13 cellular contexts compared by ENCODE assay signal in genomic region chr18:8835556-8835955, GRCh38.
DNase-seq lines count a peak whose midpoint lies in the region; ATAC-seq and TF ChIP-seq lines count a peak whose summit lies in the region.
"Had no signal": no experiment of that assay in that cellular context is flagged by ENCODE, and none has a peak within 500 bp of the region (broad histone marks: within the 10 kb centered on the region; RNA-seq: fewer than 3 reads in every experiment).

No MANE protein-coding gene starts in this region.

- no peak for ATAC-seq in foreskin keratinocyte
- no peak for ATAC-seq in HG03108 (IDR thresholded peaks at IDR 0.05; ENCODE audit: unreplicated experiment)
- ATAC-seq: activated CD8-positive, alpha-beta memory T cell treated with anti-CD3 and anti-CD28 coated beads, Interleukin-2, amount 10 ng/mL, durations not matched to agents 7 days and 5 days; T-helper 17 cell had no signal

- POLR2A ChIA-PET in AG04450 (lab: Yijun Ruan, JAX), result no interaction called here

- H3K9ac ChIP-seq in adipocyte (ENCODE audit: low read length), result no peak overlapping the region

- H3K27ac ChIP-seq in AG04450 (ENCODE audit: low read depth, low read length), result peak overlapping the region; percentile 22
- no peak overlapping the region for H3K27ac ChIP-seq in foreskin keratinocyte

- DNase-seq in AG04450 (ENCODE audit: low read depth, low spot score), result no peak
- DNase-seq in HFF-Myc (ENCODE audit: extremely low read depth, low read depth), result peak; percentile 21
- peak; percentile 67 for DNase-seq in adipocyte (ENCODE audit: low read depth)
- peak; percentile 47 for DNase-seq in iris pigment epithelial cell (ENCODE audit: low read depth)
- DNase-seq in foreskin keratinocyte, result no peak
- no peak for DNase-seq in NCI-H2171 (lab: John Stamatoyannopoulos, UW)
- no peak for DNase-seq in SHP77 treated with DMSO at 0.1 percent for 48 hours (lab: John Stamatoyannopoulos, UW)
- DNase-seq: activated CD8-positive, alpha-beta memory T cell treated with anti-CD3 and anti-CD28 coated beads, Interleukin-2, amount 10 ng/mL, durations not matched to agents 7 days and 5 days; activated naive CD8-positive, alpha-beta T cell treated with anti-CD3 and anti-CD28 coated beads, Interleukin-2, amount 10 ng/mL, durations not matched to agents 7 days and 5 days; NCI-H1105; T-helper 17 cell had no signal

- H3K27me3 ChIP-seq in AG04450 (ENCODE audit: control insufficient read depth, insufficient read depth, low read length) (no peaks in the 10 kb centered on the region), adipocyte (replicated peaks; ENCODE audit: control insufficient read depth, insufficient read depth, low read length) (no peaks in the 10 kb centered on the region), foreskin keratinocyte (no peaks in the 10 kb centered on the region)

- H3K9me3 ChIP-seq in AG04450 (ENCODE audit: control insufficient read depth, insufficient read depth, low read length) (peaks cover 11% of the 10 kb centered on the region), adipocyte (ENCODE audit: control insufficient read depth, low read length) (peaks cover 5% of the 10 kb centered on the region)

- no peak for TF ChIP-seq CTCF in AG04450 (IDR thresholded peaks at IDR 0.05; ENCODE audit: low read depth, low read length)
- TF ChIP-seq CTCF in HFF-Myc (IDR thresholded peaks at IDR 0.05; ENCODE audit: low read depth, low read length, missing control alignments), result no peak
- TF ChIP-seq CTCF in foreskin keratinocyte (conservative IDR thresholded peaks at IDR 0.05), result no peak

- H3K36me3 ChIP-seq in adipocyte (ENCODE audit: control insufficient read depth, insufficient read depth, low read length, severe bottlenecking), result no peaks in the 10 kb centered on the region

- H3K4me1 ChIP-seq in adipocyte (ENCODE audit: control insufficient read depth, insufficient read depth, low read length), result peaks cover 14% of the 10 kb centered on the region
- H3K4me1 ChIP-seq in foreskin keratinocyte, result peaks cover 3% of the 10 kb centered on the region

- H3K4me3 ChIP-seq in AG04450 (ENCODE audit: low read depth, low read length) (no peak overlapping the region), HFF-Myc (replicated peaks; ENCODE audit: low read depth, low read length) (no peak overlapping the region), adipocyte (ENCODE audit: low read length) (peak overlapping the region; percentile 21)
- H3K4me3 ChIP-seq: smooth muscle cell had no signal

- CTCF ChIA-PET in AG04450 (lab: Charles Lee), result interaction anchor here (0.5 to 1.0 kb wide), 2 partner anchors 180 to 242 kb away, joined by 3 read pairs; no protein-coding TSS in a partner anchor

Comparison
In these comparisons a context has a peak if more than half of its experiments do, and no peak if none do; other contexts are left out.
1. DNase-seq: peak in HFF-Myc (single experiment), adipocyte (single experiment) and iris pigment epithelial cell (single experiment); none in AG04450 (single experiment), foreskin keratinocyte (0 of 2), NCI-H2171 (single experiment) and SHP77 treated with DMSO at 0.1 percent for 48 hours (single experiment).